Comparison of ENCODE assay signal across 8 cellular contexts in the genomic region with DNA sequence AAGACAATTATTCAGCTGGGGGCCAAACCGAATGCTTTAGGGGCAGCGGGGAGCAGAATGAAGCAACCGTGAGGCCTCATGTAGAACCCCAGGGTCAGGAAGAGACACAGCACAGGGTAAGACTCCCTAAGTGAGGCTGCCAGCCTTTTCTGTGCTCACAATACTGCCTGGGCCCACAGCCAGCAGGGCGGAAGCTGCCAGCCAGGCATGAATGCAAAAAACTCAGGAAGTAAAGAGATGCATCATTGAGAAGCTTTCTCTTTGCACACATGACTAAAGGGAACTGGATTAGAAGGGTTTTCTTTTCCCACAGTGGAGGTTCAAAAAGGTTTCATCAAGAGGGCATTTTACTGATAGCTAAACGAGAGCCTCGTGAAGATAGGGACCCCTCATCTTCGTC. TPM values are rescaled to one million over a fixed set of nuclear protein-coding genes. Genes with fewer than 3 reads are reported as not detected.
A peak's percentile ranks its signal among the peaks of the same experiment; 100 is the strongest.
DNase-seq lines count a peak whose midpoint lies in the region; ATAC-seq and TF ChIP-seq lines count a peak whose summit lies in the region.

No MANE protein-coding gene starts in this region.

- H3K4me3 ChIP-seq in SK-N-SH (ENCODE audit: low read depth in 2 of 2, low read length in 1 of 2), result no peak overlapping the region
- H3K4me3 ChIP-seq in gastroesophageal sphincter, result no peak overlapping the region
- no peak overlapping the region for H3K4me3 ChIP-seq in effector memory CD4-positive, alpha-beta T cell (ENCODE audit: insufficient read depth, low read depth, low read length, poor library complexity, severe bottlenecking)

- TF ChIP-seq CTCF in SK-N-SH (IDR thresholded peaks at IDR 0.05) (no peak), gastroesophageal sphincter (IDR thresholded peaks at IDR 0.05) (no peak)

- no peak for TF ChIP-seq POLR2A in gastroesophageal sphincter (IDR thresholded peaks at IDR 0.05)

- no peaks in the 10 kb centered on the region; the same call in 1 of the 2 replicates for H3K79me2 ChIP-seq in SK-N-SH (ENCODE audit: insufficient read depth)

- POLR2A ChIA-PET in SK-N-SH (lab: Yijun Ruan, JAX), result no interaction called here

- H3K9me3 ChIP-seq in SK-N-SH (no peaks in the 10 kb centered on the region), gastroesophageal sphincter (no peaks in the 10 kb centered on the region)
- no peaks in the 10 kb centered on the region for H3K9me3 ChIP-seq in effector memory CD4-positive, alpha-beta T cell (ENCODE audit: control insufficient read depth, low read length)

- no peaks in the 10 kb centered on the region for H3K9me2 ChIP-seq in SK-N-SH

- H3K27ac ChIP-seq in SK-N-SH (ENCODE audit: low read depth in 2 of 2, low read length in 1 of 2) (peak overlapping the region; percentile 68 to 98), gastroesophageal sphincter (peak overlapping the region in 3 of 4 donors; percentile 13 to 50 (median 14))
- no peak overlapping the region for H3K27ac ChIP-seq in effector memory CD4-positive, alpha-beta T cell (ENCODE audit: insufficient read depth, low read length, poor library complexity, severe bottlenecking)

- H3K27me3 ChIP-seq in SK-N-SH (ENCODE audit: insufficient read depth) (no peaks in the 10 kb centered on the region), gastroesophageal sphincter (no peaks in the 10 kb centered on the region)
- H3K27me3 ChIP-seq in effector memory CD4-positive, alpha-beta T cell (replicated peaks; ENCODE audit: control insufficient read depth, insufficient read depth, low read length, poor library complexity, severe bottlenecking), result no peaks in the 10 kb centered on the region

- H2AFZ ChIP-seq in SK-N-SH (ENCODE audit: low read depth), result peak overlapping the region; percentile 52; the same call in 1 of the 2 replicates

- intact Hi-C loops in sciatic nerve (cut with DNase I), result no loop called here

- H4K20me1 ChIP-seq in SK-N-SH (ENCODE audit: insufficient read depth), result no peaks in the 10 kb centered on the region

- WGBS in SK-N-SH (ENCODE audit: low lambda C conversion rate), result 61% methylated on average over 7 of the region's 7 CpGs
- WGBS in gastroesophageal sphincter (ENCODE audit: low coverage in 1 of 2), 2 donors, result 53 to 64% methylated on average over 5 to 7 of the region's 7 CpGs

- DNase-seq in H4 (ENCODE audit: low spot score) (peak; percentile 86), SK-N-SH (peak; percentile 42), sciatic nerve (ENCODE audit: low spot score) (no peak), germinal center (ENCODE audit: low spot score) (no peak), NCI-H128 (lab: John Stamatoyannopoulos, UW; ENCODE audit: unreplicated experiment) (no peak)
- no peak for DNase-seq in effector memory CD4-positive, alpha-beta T cell

- no peak; the same call in 1 of the 2 replicates for TF ChIP-seq RAD21 in SK-N-SH (IDR thresholded peaks at IDR 0.05; ENCODE audit: low read length)

- ATAC-seq in gastroesophageal sphincter (peak; percentile 60), sciatic nerve (peak; percentile 45), GM21576 (IDR thresholded peaks at IDR 0.05; ENCODE audit: unreplicated experiment) (no peak)

- no peaks in the 10 kb centered on the region for H3K36me3 ChIP-seq in SK-N-SH (replicated peaks in 1 of 2; ENCODE audit: control insufficient read depth in 1 of 2, insufficient read depth in 2 of 2, low read length in 1 of 2)
- H3K36me3 ChIP-seq in gastroesophageal sphincter, result no peaks in the 10 kb centered on the region
- H3K36me3 ChIP-seq in effector memory CD4-positive, alpha-beta T cell (ENCODE audit: control insufficient read depth, insufficient read depth, low read length), result no peaks in the 10 kb centered on the region

- peak overlapping the region; percentile 46; the same call in 1 of the 2 replicates for H3K9ac ChIP-seq in SK-N-SH

- CTCF ChIA-PET in SK-N-SH (lab: Yijun Ruan, JAX), result interaction anchor here (0.7 to 1.7 kb wide), 4 partner anchors 14 to 183 kb away, joined by 3 to 4 read pairs (median 4); no protein-coding TSS in a partner anchor

- H3K4me1 ChIP-seq in SK-N-SH (ENCODE audit: control insufficient read depth in 1 of 2, insufficient read depth in 2 of 2, low read depth in 1 of 2, low read length in 1 of 2), result peaks cover 23 to 46% of the 10 kb centered on the region in 2 experiments
- peaks cover 0 to 42% (median 3%) of the 10 kb centered on the region in 3 donors for H3K4me1 ChIP-seq in gastroesophageal sphincter
- H3K4me1 ChIP-seq in effector memory CD4-positive, alpha-beta T cell (ENCODE audit: control insufficient read depth, insufficient read depth, low read length, poor library complexity, severe bottlenecking), result no peaks in the 10 kb centered on the region

- H3K4me2 ChIP-seq in SK-N-SH, result peak overlapping the region; percentile 52

- TF ChIP-seq EP300 in SK-N-SH (IDR thresholded peaks at IDR 0.05; ENCODE audit: borderline replicate concordance in 1 of 2, low read depth in 1 of 2, low read length in 1 of 2) (peak in 1 of 2 experiments; percentile 35; a peak in 1 of 4 replicates), gastroesophageal sphincter (IDR thresholded peaks at IDR 0.05) (no peak)

- peaks cover 12% of the 10 kb centered on the region for H3F3A ChIP-seq in SK-N-SH (replicated peaks; ENCODE audit: insufficient read depth)

TF ChIP-seq in SK-N-SH, 30 proteins besides CTCF, POLR2A, EP300 and RAD21 (continues in another document):
- TF ChIP-seq, protein P1, sequence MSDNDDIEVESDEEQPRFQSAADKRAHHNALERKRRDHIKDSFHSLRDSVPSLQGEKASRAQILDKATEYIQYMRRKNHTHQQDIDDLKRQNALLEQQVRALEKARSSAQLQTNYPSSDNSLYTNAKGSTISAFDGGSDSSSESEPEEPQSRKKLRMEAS (IDR thresholded peaks at IDR 0.05; ENCODE audit: low read depth), result peak; percentile 79
- TF ChIP-seq, protein P2, sequence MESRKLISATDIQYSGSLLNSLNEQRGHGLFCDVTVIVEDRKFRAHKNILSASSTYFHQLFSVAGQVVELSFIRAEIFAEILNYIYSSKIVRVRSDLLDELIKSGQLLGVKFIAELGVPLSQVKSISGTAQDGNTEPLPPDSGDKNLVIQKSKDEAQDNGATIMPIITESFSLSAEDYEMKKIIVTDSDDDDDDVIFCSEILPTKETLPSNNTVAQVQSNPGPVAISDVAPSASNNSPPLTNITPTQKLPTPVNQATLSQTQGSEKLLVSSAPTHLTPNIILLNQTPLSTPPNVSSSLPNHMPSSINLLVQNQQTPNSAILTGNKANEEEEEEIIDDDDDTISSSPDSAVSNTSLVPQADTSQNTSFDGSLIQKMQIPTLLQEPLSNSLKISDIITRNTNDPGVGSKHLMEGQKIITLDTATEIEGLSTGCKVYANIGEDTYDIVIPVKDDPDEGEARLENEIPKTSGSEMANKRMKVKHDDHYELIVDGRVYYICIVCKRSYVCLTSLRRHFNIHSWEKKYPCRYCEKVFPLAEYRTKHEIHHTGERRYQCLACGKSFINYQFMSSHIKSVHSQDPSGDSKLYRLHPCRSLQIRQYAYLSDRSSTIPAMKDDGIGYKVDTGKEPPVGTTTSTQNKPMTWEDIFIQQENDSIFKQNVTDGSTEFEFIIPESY (IDR thresholded peaks at IDR 0.05; ENCODE audit: borderline replicate concordance, low read depth), result no peak
- TF ChIP-seq NFIC (IDR thresholded peaks at IDR 0.05; ENCODE audit: borderline replicate concordance) (peak; percentile 94), RCOR1 (IDR thresholded peaks at IDR 0.05; ENCODE audit: low read length) (no peak), GATA2 (CRISPR knock-in tag; IDR thresholded peaks at IDR 0.05) (no peak), TAF1 (IDR thresholded peaks at IDR 0.05; ENCODE audit: borderline replicate concordance, low read depth, low read length) (peak; percentile 37; the same call in 1 of the 2 replicates), SIN3A (IDR thresholded peaks at IDR 0.05; ENCODE audit: borderline replicate concordance, low read depth, low read length) (no peak; the same call in 1 of the 2 replicates), FOXM1 (IDR thresholded peaks at IDR 0.05; ENCODE audit: low read depth) (no peak), CHD2 (IDR thresholded peaks at IDR 0.05; ENCODE audit: low read length, partially characterized antibody) (no peak), FOSL2 (IDR thresholded peaks at IDR 0.05; ENCODE audit: borderline replicate concordance, low read depth) (no peak), RFX5 (IDR thresholded peaks at IDR 0.05; ENCODE audit: low read length) (no peak), RXRA (IDR thresholded peaks at IDR 0.05; ENCODE audit: borderline replicate concordance, low read depth) (no peak), YY1 (IDR thresholded peaks at IDR 0.05; ENCODE audit: low read depth) (peak; percentile 49; the same call in 1 of the 2 replicates), GABPA (IDR thresholded peaks at IDR 0.05; ENCODE audit: low read depth) (no peak; the same call in 1 of the 2 replicates), SMC3 (IDR thresholded peaks at IDR 0.05; ENCODE audit: low read depth, low read length) (no peak), TCF12 (IDR thresholded peaks at IDR 0.05) (peak; percentile 61), MEF2A (IDR thresholded peaks at IDR 0.05; ENCODE audit: borderline replicate concordance, low read depth) (no peak), JUND (IDR thresholded peaks at IDR 0.05) (no peak)
- TF ChIP-seq, protein P3, sequence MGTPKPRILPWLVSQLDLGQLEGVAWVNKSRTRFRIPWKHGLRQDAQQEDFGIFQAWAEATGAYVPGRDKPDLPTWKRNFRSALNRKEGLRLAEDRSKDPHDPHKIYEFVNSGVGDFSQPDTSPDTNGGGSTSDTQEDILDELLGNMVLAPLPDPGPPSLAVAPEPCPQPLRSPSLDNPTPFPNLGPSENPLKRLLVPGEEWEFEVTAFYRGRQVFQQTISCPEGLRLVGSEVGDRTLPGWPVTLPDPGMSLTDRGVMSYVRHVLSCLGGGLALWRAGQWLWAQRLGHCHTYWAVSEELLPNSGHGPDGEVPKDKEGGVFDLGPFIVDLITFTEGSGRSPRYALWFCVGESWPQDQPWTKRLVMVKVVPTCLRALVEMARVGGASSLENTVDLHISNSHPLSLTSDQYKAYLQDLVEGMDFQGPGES (IDR thresholded peaks at IDR 0.05; ENCODE audit: low read depth, low read length), result no peak
- TF ChIP-seq, protein P4, sequence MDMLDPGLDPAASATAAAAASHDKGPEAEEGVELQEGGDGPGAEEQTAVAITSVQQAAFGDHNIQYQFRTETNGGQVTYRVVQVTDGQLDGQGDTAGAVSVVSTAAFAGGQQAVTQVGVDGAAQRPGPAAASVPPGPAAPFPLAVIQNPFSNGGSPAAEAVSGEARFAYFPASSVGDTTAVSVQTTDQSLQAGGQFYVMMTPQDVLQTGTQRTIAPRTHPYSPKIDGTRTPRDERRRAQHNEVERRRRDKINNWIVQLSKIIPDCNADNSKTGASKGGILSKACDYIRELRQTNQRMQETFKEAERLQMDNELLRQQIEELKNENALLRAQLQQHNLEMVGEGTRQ (IDR thresholded peaks at IDR 0.05; ENCODE audit: borderline replicate concordance, low read depth, low read length), result no peak

RNA-seq across cellular contexts. Expression of a gene that starts 33.3 kb away (rescaled TPM):
- total RNA-seq in H4 (2014; rRNA removed; shearing (Covaris generic)), result 24.2 and 27.4 TPM in 2 replicates
- polyA plus RNA-seq in SK-N-SH (2012; rRNA removed), result 39.4 and 44.3 TPM in 2 replicates
- 32.6 and 41.3 TPM in 2 replicates for polyA plus RNA-seq in SK-N-SH (2012; cell fraction: cytosol; rRNA removed)
- polyA plus RNA-seq in SK-N-SH (2012; cell fraction: nucleus; rRNA removed), result 25.4 and 33.6 TPM in 2 replicates
- 10 to 100 TPM; 13.3 to 46.7 (median 17.5) TPM for total RNA-seq in gastroesophageal sphincter
- 4.0 TPM for total RNA-seq in sciatic nerve

Comparison
In these comparisons a context has a peak if more than half of its experiments do, and no peak if none do; other contexts are left out.
1. DNase-seq: peak in H4 (single experiment) and SK-N-SH (single experiment); none in sciatic nerve (single experiment), effector memory CD4-positive, alpha-beta T cell (0 of 3), germinal center (single experiment) and NCI-H128 (single experiment).